Comparison of ENCODE assay signal across 3 cellular contexts in the genomic region with DNA sequence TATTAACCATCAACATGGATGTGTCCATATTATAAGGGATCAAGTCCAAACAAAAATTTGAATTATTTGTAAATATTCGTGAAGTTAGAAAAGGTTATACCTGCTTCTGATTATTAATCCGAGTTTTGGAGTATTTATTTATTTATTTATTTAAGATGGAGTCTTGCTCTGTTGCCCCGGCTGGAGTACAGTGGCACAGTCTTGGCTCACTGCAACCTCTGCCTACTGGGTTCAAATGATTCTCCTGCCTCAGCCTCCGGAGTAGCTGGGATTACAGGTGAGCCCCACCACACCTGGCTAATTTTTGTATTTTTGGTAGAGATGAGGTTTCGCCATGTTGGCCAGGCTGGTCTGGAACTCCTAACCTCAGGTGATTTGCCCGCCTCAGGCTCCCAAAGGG. TPM values are rescaled to one million over a fixed set of nuclear protein-coding genes. Genes with fewer than 3 reads are reported as not detected.
"Had no signal": no experiment of that assay in that cellular context is flagged by ENCODE, and none has a peak within 500 bp of the region (broad histone marks: within the 10 kb centered on the region; RNA-seq: fewer than 3 reads in every experiment).

No MANE protein-coding gene starts in this region.

RNA-seq across cellular contexts. Expression of gene CA14, which starts 41.7 kb away (rescaled TPM):
- total RNA-seq: LHCN-M2, M059J, NCI-H460 had no signal

RNA-seq across cellular contexts. Expression of gene C1orf54, which starts 56.7 kb away (rescaled TPM):
- total RNA-seq: NCI-H460 had no signal
